ENCODE assay signal across 8 cellular contexts in genomic region chr18:61892683-61893303, GRCh38. TPM values are rescaled to one million over a fixed set of nuclear protein-coding genes. Genes with fewer than 3 reads are reported as not detected.
DNase-seq lines count a peak whose midpoint lies in the region; ATAC-seq and TF ChIP-seq lines count a peak whose summit lies in the region.

Gene RNF152, minus strand, starts transcription at chr18:61893007. Its CDS starts 76,544 bp downstream, at chr18:61816463.

- peak within 1 kb of the TSS; percentile 82 for H3K4me3 ChIP-seq in AG09309 (ENCODE audit: control insufficient read depth, low read depth, low read length)
- peak within 1 kb of the TSS; percentile 95 for H3K4me3 ChIP-seq in IMR-90 (ENCODE audit: insufficient read depth, low read depth, low read length)

- H3K27ac ChIP-seq in IMR-90 (ENCODE audit: insufficient read depth, low read length): peak within 1 kb of the TSS; percentile 67

- peak within 1 kb of the TSS; percentile 75 for H3K14ac ChIP-seq in IMR-90 (replicated peaks; ENCODE audit: low read depth, low read length)

- CTCF ChIA-PET in IMR-90 (lab: Yijun Ruan, JAX): interaction anchor here (0.6 to 0.8 kb wide), 2 partner anchors 149 to 252 kb away, joined by 3 to 4 read pairs; no protein-coding TSS in a partner anchor
- CTCF ChIA-PET in activated CD4-positive, alpha-beta T cell treated with anti-CD3 and anti-CD28 coated beads, Interleukin-2, amount 10 ng/mL, durations not matched to agents 7 days and 5 days (lab: Charles Lee): no interaction called here

- H3K9me3 ChIP-seq in IMR-90 (ENCODE audit: control insufficient read depth, insufficient read depth, low read length): no peaks in the 10 kb centered on the region

- H3K23ac ChIP-seq in IMR-90 (ENCODE audit: low read depth, low read length): peak within 1 kb of the TSS; percentile 84

- intact Hi-C loops in IMR-90 (cut with micrococcal nuclease): loop anchor here (1.0 to 5.0 kb wide), 3 partner anchors 238 to 310 kb away; no protein-coding TSS in a partner anchor

- H3K79me1 ChIP-seq in IMR-90 (ENCODE audit: low read depth in 1 of 2, low read length in 2 of 2): peaks cover 12 to 44% of the 10 kb centered on the region in 2 experiments

- H3K4me2 ChIP-seq in IMR-90 (ENCODE audit: low read depth, low read length): peak within 1 kb of the TSS; percentile 99

- no peak for TF ChIP-seq RAD21 in IMR-90 (IDR thresholded peaks at IDR 0.05; ENCODE audit: low read length)

- H4K20me1 ChIP-seq in IMR-90 (ENCODE audit: insufficient read depth, low read length): peaks cover 3% of the 10 kb centered on the region

- no TSS peak for BruUV-seq in IMR-90 (replicated peaks; lab: Mats Ljungman, UMichigan)

- H4K8ac ChIP-seq in IMR-90 (ENCODE audit: low read depth in 2 of 2, low read length in 2 of 2): peak within 1 kb of the TSS; percentile 12 to 36; a peak in 1 of 4 replicates

- 0 out of 3 replicates have a peak within 1 kb of the TSS, but pooled peaks have one; percentile 34 for H2BK15ac ChIP-seq in IMR-90 (ENCODE audit: low read depth, low read length)

- H2BK20ac ChIP-seq in IMR-90 (ENCODE audit: low read depth, low read length): no peak within 1 kb of the TSS

- DNase-seq in AG09309 (ENCODE audit: low read depth): no peak
- peak; percentile 25 for DNase-seq in IMR-90
- peak; percentile 13 for DNase-seq in activated CD4-positive, alpha-beta T cell treated with anti-CD3 and anti-CD28 coated beads, Interleukin-2, amount 10 ng/mL, durations not matched to agents 7 days and 5 days
- peak; percentile 13 for DNase-seq in effector CD8-positive, alpha-beta T cell (lab: John Stamatoyannopoulos, UW)
- DNase-seq in lung microvascular endothelial cell (ENCODE audit: low read depth in 2 of 2): peak in 1 of 2 donors; percentile 45
- DNase-seq in stimulated activated naive CD4-positive, alpha-beta T cell (lab: John Stamatoyannopoulos, UW): peak; percentile 6 to 55 (median 20)
- no peak for DNase-seq in retina

- no peaks in the 10 kb centered on the region for H3K27me3 ChIP-seq in IMR-90 (ENCODE audit: control insufficient read depth, insufficient read depth, low read length)

- peaks cover 7% of the 10 kb centered on the region for H3K4me1 ChIP-seq in IMR-90 (ENCODE audit: control insufficient read depth, insufficient read depth, low read length)

- TF ChIP-seq CTCF in AG09309 (IDR thresholded peaks at IDR 0.05; ENCODE audit: control insufficient read depth, insufficient read depth, low read depth, low read length, missing control alignments) (no peak), IMR-90 (conservative IDR thresholded peaks at IDR 0.05; ENCODE audit: low read depth, low read length) (peak; percentile 17; the same call in 1 of the 2 replicates)

- no peaks in the 10 kb centered on the region; the same call in 1 of the 2 replicates for H3K9me1 ChIP-seq in IMR-90 (ENCODE audit: insufficient read depth, low read length)

- no peaks in the 10 kb centered on the region for H3K36me3 Mint-ChIP-seq in activated CD4-positive, alpha-beta T cell treated with anti-CD3 and anti-CD28 coated beads, Interleukin-2, amount 10 ng/mL, durations not matched to agents 7 days and 5 days (ENCODE audit: low read depth)

- peak within 1 kb of the TSS; percentile 57 for H2BK5ac ChIP-seq in IMR-90 (ENCODE audit: low read depth, low read length, poor library complexity, severe bottlenecking)

- H4K5ac ChIP-seq in IMR-90 (ENCODE audit: low read depth, low read length): peak within 1 kb of the TSS; percentile 33

- peak within 1 kb of the TSS; percentile 87 for H2AFZ ChIP-seq in IMR-90 (replicated peaks; ENCODE audit: low read length, poor library complexity)

- POLR2A ChIA-PET in IMR-90 (lab: Charles Lee; ENCODE audit: unreplicated experiment): no interaction called here
- POLR2A ChIA-PET in activated CD4-positive, alpha-beta T cell treated with anti-CD3 and anti-CD28 coated beads, Interleukin-2, amount 10 ng/mL, durations not matched to agents 7 days and 5 days (lab: Charles Lee): no interaction called here

- peak within 1 kb of the TSS; percentile 85 for H3K9ac ChIP-seq in IMR-90 (ENCODE audit: low read depth, low read length)

- H2AK9ac ChIP-seq in IMR-90 (replicated peaks; ENCODE audit: low read depth, low read length, poor library complexity): peak within 1 kb of the TSS; percentile 85

- dilution Hi-C loops in IMR-90 (cut with HindIII; ENCODE audit: low sequenced_read_pairs, unreplicated experiment): no loop called here

- ATAC-seq in IMR-90 (ENCODE audit: low read depth) (peak; percentile 7), HG03108 (IDR thresholded peaks at IDR 0.05; ENCODE audit: unreplicated experiment) (no peak)

- H3K56ac ChIP-seq in IMR-90 (ENCODE audit: extremely low read depth, insufficient read depth, low read length): no peak within 1 kb of the TSS

- no peak for TF ChIP-seq POLR2A in IMR-90 (IDR thresholded peaks at IDR 0.05; ENCODE audit: low read depth, low read length)

- peak within 1 kb of the TSS; percentile 77 for H3K4me3 Mint-ChIP-seq in activated CD4-positive, alpha-beta T cell treated with anti-CD3 and anti-CD28 coated beads, Interleukin-2, amount 10 ng/mL, durations not matched to agents 7 days and 5 days

- peaks cover 12% of the 10 kb centered on the region for H3K4me1 Mint-ChIP-seq in activated CD4-positive, alpha-beta T cell treated with anti-CD3 and anti-CD28 coated beads, Interleukin-2, amount 10 ng/mL, durations not matched to agents 7 days and 5 days

- H4K91ac ChIP-seq in IMR-90 (ENCODE audit: insufficient read depth, low read depth, low read length): peak within 1 kb of the TSS; percentile 10; the same call in 1 of the 2 replicates

- H3K18ac ChIP-seq in IMR-90 (ENCODE audit: low read depth, low read length): peak within 1 kb of the TSS; percentile 61

- peak within 1 kb of the TSS; percentile 53 for H2BK120ac ChIP-seq in IMR-90 (ENCODE audit: low read depth, low read length)

- H3K9me3 Mint-ChIP-seq in activated CD4-positive, alpha-beta T cell treated with anti-CD3 and anti-CD28 coated beads, Interleukin-2, amount 10 ng/mL, durations not matched to agents 7 days and 5 days: no peaks in the 10 kb centered on the region

- WGBS in IMR-90 (ENCODE audit: extremely low coverage in 2 of 2, insufficient read length in 1 of 2), 2 experiments: 10% methylated on average over 7 of the region's 28 CpGs; no CpG with 5 or more reads in 1 of the 2 experiments

- H3K27ac Mint-ChIP-seq in activated CD4-positive, alpha-beta T cell treated with anti-CD3 and anti-CD28 coated beads, Interleukin-2, amount 10 ng/mL, durations not matched to agents 7 days and 5 days: peak within 1 kb of the TSS; percentile 65

- H3K4ac ChIP-seq in IMR-90 (ENCODE audit: low read depth, low read length): peak within 1 kb of the TSS; percentile 66

- H2AK5ac ChIP-seq in IMR-90 (ENCODE audit: low read depth, low read length): peak within 1 kb of the TSS; percentile 10

- peaks cover 59% of the 10 kb centered on the region for H3K27me3 Mint-ChIP-seq in activated CD4-positive, alpha-beta T cell treated with anti-CD3 and anti-CD28 coated beads, Interleukin-2, amount 10 ng/mL, durations not matched to agents 7 days and 5 days

- in situ Hi-C loops in IMR-90 (cut with MboI; ENCODE audit: low sequenced_read_pairs): loop anchor here (10.0 kb wide), 1 partner anchor 318 kb away; no protein-coding TSS in a partner anchor

- peaks cover 14% of the 10 kb centered on the region for H3K36me3 ChIP-seq in IMR-90 (ENCODE audit: control insufficient read depth, insufficient read depth, low read length)

TF ChIP-seq in IMR-90, 13 proteins besides CTCF, POLR2A, EP300 and RAD21:
- TF ChIP-seq NFE2L2 (IDR thresholded peaks at IDR 0.05; ENCODE audit: low read depth, low read length) (no peak), RCOR1 (IDR thresholded peaks at IDR 0.05; ENCODE audit: insufficient replicate concordance, low read length) (peak; percentile 68), CHD1 (IDR thresholded peaks at IDR 0.05; ENCODE audit: low read depth, low read length) (no peak)

RNA-seq across cellular contexts. Expression of gene RNF152, which starts in this region (rescaled TPM):
- total RNA-seq in IMR-90 (2012; rRNA removed) (18.5 and 18.9 TPM in 2 replicates), lung microvascular endothelial cell (71.7 and 180 TPM in 2 replicates)
- polyA plus RNA-seq in IMR-90 (2012; rRNA removed): 7.5 and 8.3 TPM in 2 replicates
- 3.1 and 9.0 TPM in 2 replicates for polyA plus RNA-seq in IMR-90 (2012; cell fraction: cytosol; rRNA removed)
- 5.7 and 10.6 TPM in 2 replicates for polyA plus RNA-seq in IMR-90 (2012; cell fraction: nucleus; rRNA removed; ENCODE audit: low replicate concordance)
- total RNA-seq in activated CD4-positive, alpha-beta T cell treated with anti-CD3 and anti-CD28 coated beads, Interleukin-2, amount 10 ng/mL, durations not matched to agents 7 days and 5 days: under 1 TPM; 0.17 to 0.50 TPM

Comparison
In these comparisons a context has a peak if more than half of its experiments do, and no peak if none do; other contexts are left out.
1. RNA of gene RNF152 (total RNA-seq): 71.7 to 180 TPM in lung microvascular endothelial cell and 18.5 to 18.9 TPM in IMR-90; 0.17 to 0.50 TPM in activated CD4-positive, alpha-beta T cell treated with anti-CD3 and anti-CD28 coated beads, Interleukin-2, amount 10 ng/mL, durations not matched to agents 7 days and 5 days; every median in the first group is over 10 times any median in the second.
2. Peak in DNase-seq in activated CD4-positive, alpha-beta T cell treated with anti-CD3 and anti-CD28 coated beads, Interleukin-2, amount 10 ng/mL, durations not matched to agents 7 days and 5 days; RNA of the gene not detected or under 1 TPM.
3. DNase-seq: peak in IMR-90 (single experiment), effector CD8-positive, alpha-beta T cell (single experiment) and stimulated activated naive CD4-positive, alpha-beta T cell (6 of 6); none in AG09309 (single experiment) and retina (single experiment).